19 cellular contexts compared by ENCODE assay signal in the genomic region with DNA sequence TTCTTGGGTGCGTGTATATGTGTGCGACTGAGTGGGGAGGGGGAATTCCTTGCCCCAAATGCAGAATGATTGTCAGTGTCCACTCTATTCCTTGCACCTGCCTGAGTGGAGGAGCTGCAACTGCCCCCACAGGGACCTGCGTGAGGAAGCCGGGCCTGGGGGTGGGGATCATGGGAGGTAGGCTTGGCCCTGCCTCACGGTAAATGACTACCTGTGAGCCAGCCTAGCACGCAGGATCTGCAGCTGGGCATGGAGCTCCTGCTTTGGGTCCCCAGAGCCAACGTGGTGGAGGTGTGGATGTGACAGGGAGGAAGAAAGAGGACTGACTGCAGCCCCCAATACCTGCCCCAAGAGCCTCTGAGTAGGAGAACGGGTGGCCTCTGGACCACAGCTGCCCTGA.
A peak's percentile ranks its signal among the peaks of the same experiment; 100 is the strongest.
DNase-seq lines count a peak whose midpoint lies in the region; ATAC-seq and TF ChIP-seq lines count a peak whose summit lies in the region.
"Had no signal": no experiment of that assay in that cellular context is flagged by ENCODE, and none has a peak within 500 bp of the region (broad histone marks: within the 10 kb centered on the region; RNA-seq: fewer than 3 reads in every experiment).

No MANE protein-coding gene starts in this region.

- H3K4me1 Mint-ChIP-seq in osteocyte (ENCODE audit: unreplicated experiment): no peaks in the 10 kb centered on the region
- H3K4me1 Mint-ChIP-seq: B cell had no signal

- H3K14ac ChIP-seq in neuronal stem cell (ENCODE audit: low read length): no peak overlapping the region

- no peak overlapping the region for H3K23ac ChIP-seq in neuronal stem cell (ENCODE audit: low read depth, low read length, poor library complexity)

- no peak overlapping the region for H3K4me3 Mint-ChIP-seq in osteocyte (ENCODE audit: unreplicated experiment)
- H3K4me3 Mint-ChIP-seq: B cell; CD14-positive monocyte; CD4-positive, alpha-beta T cell; CD8-positive, alpha-beta memory T cell had no signal

- H3K4ac ChIP-seq in neuronal stem cell (ENCODE audit: low read length): no peak overlapping the region

- H3K18ac ChIP-seq in neuronal stem cell (ENCODE audit: low read length): peak overlapping the region; percentile 16

- H2BK12ac ChIP-seq in neuronal stem cell (ENCODE audit: low read length): no peak overlapping the region

- no peak for TF ChIP-seq CTCF in right atrium auricular region (IDR thresholded peaks at IDR 0.05)
- no peak for TF ChIP-seq CTCF in upper lobe of right lung (IDR thresholded peaks at IDR 0.05)
- no peak for TF ChIP-seq CTCF in osteocyte (IDR thresholded peaks at IDR 0.05)

- H3K36me3 Mint-ChIP-seq in osteocyte (ENCODE audit: unreplicated experiment): no peaks in the 10 kb centered on the region
- H3K36me3 Mint-ChIP-seq: CD14-positive monocyte; CD8-positive, alpha-beta memory T cell had no signal

- H3K27ac Mint-ChIP-seq in osteocyte (ENCODE audit: unreplicated experiment): no peak overlapping the region
- H3K27ac Mint-ChIP-seq: B cell; CD4-positive, alpha-beta T cell; CD8-positive, alpha-beta memory T cell had no signal

- WGBS in neuronal stem cell (ENCODE audit: extremely low coverage in 2 of 2, insufficient read length in 2 of 2, insufficient replicate concordance in 1 of 2), 2 donors: no CpG with 5 or more reads among the region's 8 CpGs

- no peak overlapping the region for H3K9ac ChIP-seq in neuronal stem cell (ENCODE audit: low read depth, low read length, poor library complexity)
- H3K9ac ChIP-seq: BLaER1 had no signal

- H3K79me1 ChIP-seq in neuronal stem cell (ENCODE audit: low read depth, low read length): no peaks in the 10 kb centered on the region

- no peaks in the 10 kb centered on the region for H3K4me1 ChIP-seq in right atrium auricular region
- H3K4me1 ChIP-seq in neuronal stem cell (ENCODE audit: control insufficient read depth in 2 of 2, insufficient read depth in 1 of 2, low read depth in 1 of 2, low read length in 2 of 2): peaks cover 0 to 10% of the 10 kb centered on the region in 2 donors
- no peaks in the 10 kb centered on the region for H3K4me1 ChIP-seq in upper lobe of right lung

- H2BK120ac ChIP-seq in neuronal stem cell (ENCODE audit: low read depth, low read length): no peak overlapping the region

- no peaks in the 10 kb centered on the region for H3K9me3 ChIP-seq in right atrium auricular region
- no peaks in the 10 kb centered on the region for H3K9me3 ChIP-seq in neuronal stem cell (replicated peaks in 1 of 2; ENCODE audit: control insufficient read depth in 2 of 2, insufficient read depth in 1 of 2, low read depth in 1 of 2, low read length in 2 of 2)
- no peaks in the 10 kb centered on the region for H3K9me3 ChIP-seq in upper lobe of right lung
- H3K9me3 ChIP-seq: BLaER1 had no signal

- intact Hi-C loops in left ventricle myocardium superior (cut with micrococcal nuclease) (no loop called here), upper lobe of right lung (cut with DNase I) (no loop called here)

- ATAC-seq in left ventricle myocardium superior (no peak), upper lobe of right lung (peak; percentile 20)
- ATAC-seq: HCT116 had no signal

- H4K91ac ChIP-seq in neuronal stem cell (ENCODE audit: low read depth, low read length, poor library complexity): no peak overlapping the region

- H3K4me3 ChIP-seq in right atrium auricular region (no peak overlapping the region), neuronal stem cell (ENCODE audit: low read length in 2 of 2) (no peak overlapping the region), upper lobe of right lung (no peak overlapping the region)
- H3K4me3 ChIP-seq: BLaER1 had no signal

- H3K27me3 ChIP-seq in right atrium auricular region: no peaks in the 10 kb centered on the region
- H3K27me3 ChIP-seq in neuronal stem cell (ENCODE audit: control insufficient read depth in 3 of 3, insufficient read depth in 3 of 3, low read depth in 1 of 3, low read length in 3 of 3): no peaks in the 10 kb centered on the region
- no peaks in the 10 kb centered on the region for H3K27me3 ChIP-seq in upper lobe of right lung
- H3K27me3 ChIP-seq: BLaER1 had no signal

- in situ Hi-C loops in KBM-7 (cut with MboI; ENCODE audit: low pct_unique_long_range_greater_than_20kb, low sequenced_read_pairs): loop anchor here (25.0 kb wide), 1 partner anchor 112 kb away; no protein-coding TSS in a partner anchor

- H2BK5ac ChIP-seq in neuronal stem cell (ENCODE audit: low read length): no peak overlapping the region

- peak overlapping the region; percentile 28 for H2BK15ac ChIP-seq in neuronal stem cell (ENCODE audit: low read length)

- H3K27ac ChIP-seq in right atrium auricular region: no peak overlapping the region
- H3K27ac ChIP-seq in neuronal stem cell (replicated peaks; ENCODE audit: low read length): no peak overlapping the region
- H3K27ac ChIP-seq in upper lobe of right lung: no peak overlapping the region
- H3K27ac ChIP-seq: 22Rv1, BLaER1 had no signal

- H3K9me3 Mint-ChIP-seq in osteocyte (ENCODE audit: unreplicated experiment): no peaks in the 10 kb centered on the region
- H3K9me3 Mint-ChIP-seq: CD4-positive, alpha-beta T cell had no signal

- DNase-seq in right atrium auricular region (ENCODE audit: low spot score): peak; percentile 28
- DNase-seq in left ventricle myocardium superior: no peak
- no peak for DNase-seq in neuronal stem cell (ENCODE audit: low spot score)
- DNase-seq in upper lobe of right lung: no peak
- no peak for DNase-seq in KBM-7
- no peak for DNase-seq in osteocyte (ENCODE audit: extremely low spot score, unreplicated experiment)
- DNase-seq: CD4-positive, alpha-beta T cell; CD8-positive, alpha-beta memory T cell; DMS 273 treated with DMSO at 0.1 percent for 48 hours; DMS79; EL; GDM1; GOT3; H7 had no signal

- H3K36me3 ChIP-seq in right atrium auricular region: no peaks in the 10 kb centered on the region
- no peaks in the 10 kb centered on the region for H3K36me3 ChIP-seq in neuronal stem cell (replicated peaks in 1 of 2; ENCODE audit: control insufficient read depth in 2 of 2, insufficient read depth in 2 of 2, low read length in 2 of 2)
- no peaks in the 10 kb centered on the region for H3K36me3 ChIP-seq in upper lobe of right lung
- H3K36me3 ChIP-seq: BLaER1 had no signal

- H2AK5ac ChIP-seq in neuronal stem cell (ENCODE audit: low read depth, low read length): peak overlapping the region; percentile 6

- no peak overlapping the region for H4K8ac ChIP-seq in neuronal stem cell (ENCODE audit: low read depth, low read length)

- no peaks in the 10 kb centered on the region for H3K27me3 Mint-ChIP-seq in osteocyte (ENCODE audit: unreplicated experiment)

- H2AFZ ChIP-seq in neuronal stem cell (ENCODE audit: low read length): no peak overlapping the region

- H3K4me2 ChIP-seq in neuronal stem cell (ENCODE audit: insufficient read depth, low read length, poor library complexity, severe bottlenecking): no peak overlapping the region
- H3K4me2 ChIP-seq: BLaER1 had no signal
